23 cellular contexts compared by ENCODE assay signal in the genomic region with DNA sequence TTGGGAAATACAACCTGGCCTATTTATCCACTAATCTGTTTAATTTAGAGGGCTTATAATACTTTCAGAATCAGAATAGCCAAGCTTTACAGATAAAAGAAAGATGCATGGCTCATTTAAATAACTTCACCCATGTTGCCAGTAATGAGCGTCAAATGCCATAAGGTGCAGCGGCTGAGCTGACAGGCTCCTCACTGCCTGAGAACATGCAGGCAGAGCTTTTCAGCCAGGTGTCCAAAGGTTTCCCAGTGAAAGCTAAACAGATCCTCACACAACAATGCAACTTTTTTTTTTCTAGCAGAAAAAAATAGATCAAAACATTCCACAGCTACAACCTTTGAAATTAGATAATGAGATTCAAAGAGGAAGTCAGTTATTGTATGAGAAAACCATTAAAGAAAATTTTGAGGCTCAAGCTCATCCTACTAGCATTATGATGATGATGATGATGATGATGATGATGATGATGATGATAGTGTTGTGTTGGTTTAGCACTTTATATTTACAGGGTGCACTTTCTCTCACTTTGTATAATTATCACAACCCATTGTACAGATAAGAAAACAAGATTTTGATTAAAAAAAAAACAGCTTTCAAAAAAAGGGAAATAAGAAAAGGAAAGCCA. TPM values are rescaled to one million over a fixed set of nuclear protein-coding genes. Genes with fewer than 3 reads are reported as not detected.
"Had no signal": no experiment of that assay in that cellular context is flagged by ENCODE, and none has a peak within 500 bp of the region (broad histone marks: within the 10 kb centered on the region; RNA-seq: fewer than 3 reads in every experiment).

No MANE protein-coding gene starts in this region.

- H3K9me3 Mint-ChIP-seq: activated CD4-positive, alpha-beta memory T cell treated with anti-CD3 and anti-CD28 coated beads for 36 hours; dendritic cell treated with granulocyte-macrophage colony-stimulating factor and Interleukin-4, amounts not matched to agents 40 ng/mL and 50 ng/mL, for 4 days had no signal

- H3K36me3 Mint-ChIP-seq: memory B cell; stimulated activated naive B cell treated with anti-CD40 and anti-IgM and Interleukin-4, amounts not matched to agents 10 μg/mL and 1 μg/mL and 100 μg/mL, for 72 hours had no signal

- H3K4me3 Mint-ChIP-seq: activated CD4-positive, alpha-beta memory T cell treated with anti-CD3 and anti-CD28 coated beads for 36 hours; activated naive CD8-positive, alpha-beta T cell treated with anti-CD3 and anti-CD28 coated beads, Interleukin-2, amount 10 ng/mL, durations not matched to agents 7 days and 5 days; activated T-cell treated with anti-CD3 and anti-CD28 coated beads, Interleukin-2, amount 50 U/mL, for 72 hours; dendritic cell treated with granulocyte-macrophage colony-stimulating factor and Interleukin-4, amounts not matched to agents 40 ng/mL and 50 ng/mL, for 4 days; memory B cell; stimulated activated naive B cell treated with anti-CD40 and anti-IgM and Interleukin-4, amounts not matched to agents 10 μg/mL and 1 μg/mL and 100 μg/mL, for 72 hours had no signal

- H3K27ac Mint-ChIP-seq: activated CD4-positive, alpha-beta memory T cell treated with anti-CD3 and anti-CD28 coated beads for 36 hours; activated naive CD8-positive, alpha-beta T cell treated with anti-CD3 and anti-CD28 coated beads, Interleukin-2, amount 10 ng/mL, durations not matched to agents 7 days and 5 days; activated T-cell treated with anti-CD3 and anti-CD28 coated beads, Interleukin-2, amount 50 U/mL, for 72 hours; memory B cell; stimulated activated naive B cell treated with anti-CD40 and anti-IgM and Interleukin-4, amounts not matched to agents 10 μg/mL and 1 μg/mL and 100 μg/mL, for 72 hours had no signal

- H3K27me3 ChIP-seq: sigmoid colon, testis, vagina had no signal

- H3K4me3 ChIP-seq: heart left ventricle, sigmoid colon, smooth muscle cell, testis, vagina had no signal

- DNase-seq: activated CD4-positive, alpha-beta memory T cell treated with anti-CD3 and anti-CD28 coated beads for 36 hours; activated CD4-positive, alpha-beta T cell treated with anti-CD3 and anti-CD28 coated beads for 48 hours; activated effector memory CD4-positive, alpha-beta T cell treated with Interleukin-2 at 50 U/mL for 16 hours; activated naive CD8-positive, alpha-beta T cell treated with anti-CD3 and anti-CD28 coated beads, Interleukin-2, amount 10 ng/mL, durations not matched to agents 7 days and 5 days; activated T-cell treated with anti-CD3 and anti-CD28 coated beads, Interleukin-2, amount 50 U/mL, for 72 hours; amygdala; cerebellar nuclear complex; effector CD4-positive, alpha-beta T cell; heart left ventricle; occipital lobe; sigmoid colon; stimulated activated CD4-positive, alpha-beta T cell treated with anti-CD3 and anti-CD28 coated beads, Interleukin-15, amount 100 ng/mL, for 24 hours; stimulated activated CD8-positive, alpha-beta memory T cell treated with anti-CD3 and anti-CD28 coated beads, Interleukin-4, amount 100 ng/mL, for 48 hours; stimulated activated naive B cell treated with anti-CD40 and anti-IgM and Interleukin-4, amounts not matched to agents 10 μg/mL and 1 μg/mL and 100 μg/mL, for 72 hours; testis; trophoblast cell had no signal

- H3K36me3 ChIP-seq: heart left ventricle, sigmoid colon, vagina had no signal

- H3K27ac ChIP-seq: sigmoid colon, testis, vagina had no signal

- H3K4me1 ChIP-seq: sigmoid colon, testis, vagina had no signal

- H3K9me3 ChIP-seq: heart left ventricle, sigmoid colon, testis, vagina had no signal

- ATAC-seq: activated T-cell treated with anti-CD3 and anti-CD28 coated beads, Interleukin-2, amount 50 U/mL, for 72 hours; heart left ventricle; stimulated activated naive B cell treated with anti-CD40 and anti-IgM and Interleukin-4, amounts not matched to agents 10 μg/mL and 1 μg/mL and 100 μg/mL, for 72 hours had no signal

- H3K27me3 Mint-ChIP-seq: activated CD4-positive, alpha-beta memory T cell treated with anti-CD3 and anti-CD28 coated beads for 36 hours; activated naive CD8-positive, alpha-beta T cell treated with anti-CD3 and anti-CD28 coated beads, Interleukin-2, amount 10 ng/mL, durations not matched to agents 7 days and 5 days had no signal

- H3K4me2 ChIP-seq: smooth muscle cell had no signal

RNA-seq across cellular contexts. Expression of gene TNIP3, which starts 12.1 kb away (rescaled TPM):
- total RNA-seq: bronchial epithelial cell, lower leg skin, myocyte, vagina had no signal
